ENCODE assay signal across 15 cellular contexts in the genomic region with DNA sequence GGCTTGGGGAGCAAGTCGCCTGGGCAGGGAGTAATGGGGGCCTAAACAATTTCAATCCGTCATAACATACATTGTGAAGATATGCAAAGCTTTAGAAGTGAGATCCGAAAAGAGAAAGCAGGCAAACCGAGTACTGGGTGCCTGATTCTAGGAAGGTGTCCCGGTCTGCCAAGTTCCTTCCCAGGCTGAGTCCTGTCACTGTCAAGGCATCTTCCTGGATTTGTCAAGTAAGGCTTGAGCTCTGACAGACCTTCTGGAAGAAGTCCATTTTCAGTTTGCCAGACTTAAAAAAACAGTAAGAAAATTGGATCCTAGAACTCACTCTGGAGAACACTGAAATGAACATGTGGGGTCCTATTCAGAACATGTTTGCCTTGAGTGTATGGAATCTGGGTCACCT.
DNase-seq lines count a peak whose midpoint lies in the region; ATAC-seq and TF ChIP-seq lines count a peak whose summit lies in the region.
"Had no signal": no experiment of that assay in that cellular context is flagged by ENCODE, and none has a peak within 500 bp of the region (broad histone marks: within the 10 kb centered on the region; RNA-seq: fewer than 3 reads in every experiment).

No MANE protein-coding gene starts in this region.

- peaks cover 1% of the 10 kb centered on the region for H3K9me3 Mint-ChIP-seq in glutamatergic neuron (ENCODE audit: unreplicated experiment)

- H3K27ac Mint-ChIP-seq in glutamatergic neuron (ENCODE audit: unreplicated experiment), result peak overlapping the region; percentile 31

- H3K36me3 Mint-ChIP-seq in glutamatergic neuron (ENCODE audit: unreplicated experiment), result no peaks in the 10 kb centered on the region

- no peak overlapping the region for H3K27ac ChIP-seq in RWPE1
- H3K27ac ChIP-seq: BLaER1 treated with 17β-estradiol and CSF1 and Interleukin-3, amounts not matched to agents 10 nM and 100 nM; KMS-11 had no signal

- TF ChIP-seq CTCF in glutamatergic neuron (IDR thresholded peaks at IDR 0.05; ENCODE audit: partially characterized antibody, unreplicated experiment) (no peak), RWPE1 (conservative IDR thresholded peaks at IDR 0.05; ENCODE audit: low read depth) (no peak)

- no peaks in the 10 kb centered on the region for H3K27me3 Mint-ChIP-seq in glutamatergic neuron (ENCODE audit: unreplicated experiment)

- no peak overlapping the region for H3K4me3 Mint-ChIP-seq in glutamatergic neuron (ENCODE audit: unreplicated experiment)

- H3K4me1 Mint-ChIP-seq in glutamatergic neuron (ENCODE audit: low read depth, unreplicated experiment), result peaks cover 27% of the 10 kb centered on the region

- POLR2A ChIA-PET in RWPE1 (lab: Yijun Ruan, JAX; ENCODE audit: low non-redundant PET), result no interaction called here

- CTCF ChIA-PET in RWPE1 (lab: Yijun Ruan, JAX), result interaction anchor here (0.6 kb wide), 1 partner anchor 389 kb away, joined by 3 read pairs; no protein-coding TSS in a partner anchor

- peak; percentile 14 for DNase-seq in M059J (ENCODE audit: low read depth)
- DNase-seq in glutamatergic neuron, result no peak
- DNase-seq in pons (ENCODE audit: low spot score), result peak; percentile 2
- no peak for DNase-seq in GDM1 (lab: John Stamatoyannopoulos, UW)
- DNase-seq in activated CD8-positive, alpha-beta memory T cell treated with anti-CD3 and anti-CD28 coated beads, Interleukin-2, amount 50 U/mL, for 48 hours, result no peak
- DNase-seq in RWPE1 (ENCODE audit: low spot score), result no peak
- DNase-seq: NCI-H1417 treated with DMSO at 0.1 percent for 48 hours, NCI-H187 treated with DMSO at 0.1 percent for 48 hours, NCI-H345, NCI-H524 treated with DMSO at 0.1 percent for 48 hours, SHP77 treated with DMSO at 0.1 percent for 48 hours had no signal

- peak; percentile 7; the same call in 2 of the 3 replicates for ATAC-seq in SK-N-SH treated with all-trans-retinoic acid at 6 μM for 48 hours
- ATAC-seq: Panc1 had no signal

TF ChIP-seq in SK-N-SH treated with all-trans-retinoic acid at 6 μM for 48 hours, 23 proteins besides CTCF, POLR2A, EP300 and RAD21:
- TF ChIP-seq, protein P1, sequence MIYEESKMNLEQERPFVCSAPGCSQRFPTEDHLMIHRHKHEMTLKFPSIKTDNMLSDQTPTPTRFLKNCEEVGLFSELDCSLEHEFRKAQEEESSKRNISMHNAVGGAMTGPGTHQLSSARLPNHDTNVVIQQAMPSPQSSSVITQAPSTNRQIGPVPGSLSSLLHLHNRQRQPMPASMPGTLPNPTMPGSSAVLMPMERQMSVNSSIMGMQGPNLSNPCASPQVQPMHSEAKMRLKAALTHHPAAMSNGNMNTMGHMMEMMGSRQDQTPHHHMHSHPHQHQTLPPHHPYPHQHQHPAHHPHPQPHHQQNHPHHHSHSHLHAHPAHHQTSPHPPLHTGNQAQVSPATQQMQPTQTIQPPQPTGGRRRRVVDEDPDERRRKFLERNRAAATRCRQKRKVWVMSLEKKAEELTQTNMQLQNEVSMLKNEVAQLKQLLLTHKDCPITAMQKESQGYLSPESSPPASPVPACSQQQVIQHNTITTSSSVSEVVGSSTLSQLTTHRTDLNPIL (CRISPR knock-in tag; IDR thresholded peaks at IDR 0.05; ENCODE audit: low read depth), result no peak
- TF ChIP-seq, protein P2, sequence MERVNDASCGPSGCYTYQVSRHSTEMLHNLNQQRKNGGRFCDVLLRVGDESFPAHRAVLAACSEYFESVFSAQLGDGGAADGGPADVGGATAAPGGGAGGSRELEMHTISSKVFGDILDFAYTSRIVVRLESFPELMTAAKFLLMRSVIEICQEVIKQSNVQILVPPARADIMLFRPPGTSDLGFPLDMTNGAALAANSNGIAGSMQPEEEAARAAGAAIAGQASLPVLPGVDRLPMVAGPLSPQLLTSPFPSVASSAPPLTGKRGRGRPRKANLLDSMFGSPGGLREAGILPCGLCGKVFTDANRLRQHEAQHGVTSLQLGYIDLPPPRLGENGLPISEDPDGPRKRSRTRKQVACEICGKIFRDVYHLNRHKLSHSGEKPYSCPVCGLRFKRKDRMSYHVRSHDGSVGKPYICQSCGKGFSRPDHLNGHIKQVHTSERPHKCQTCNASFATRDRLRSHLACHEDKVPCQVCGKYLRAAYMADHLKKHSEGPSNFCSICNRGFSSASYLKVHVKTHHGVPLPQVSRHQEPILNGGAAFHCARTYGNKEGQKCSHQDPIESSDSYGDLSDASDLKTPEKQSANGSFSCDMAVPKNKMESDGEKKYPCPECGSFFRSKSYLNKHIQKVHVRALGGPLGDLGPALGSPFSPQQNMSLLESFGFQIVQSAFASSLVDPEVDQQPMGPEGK (CRISPR knock-in tag; IDR thresholded peaks at IDR 0.05; ENCODE audit: borderline replicate concordance), result no peak
- TF ChIP-seq ISL1 (CRISPR knock-in tag; IDR thresholded peaks at IDR 0.05), result no peak
- no peak for TF ChIP-seq CSDC2 (CRISPR knock-in tag; IDR thresholded peaks at IDR 0.05)
- no peak for TF ChIP-seq GLIS3 (CRISPR knock-in tag; IDR thresholded peaks at IDR 0.05)
- TF ChIP-seq, protein P3, sequence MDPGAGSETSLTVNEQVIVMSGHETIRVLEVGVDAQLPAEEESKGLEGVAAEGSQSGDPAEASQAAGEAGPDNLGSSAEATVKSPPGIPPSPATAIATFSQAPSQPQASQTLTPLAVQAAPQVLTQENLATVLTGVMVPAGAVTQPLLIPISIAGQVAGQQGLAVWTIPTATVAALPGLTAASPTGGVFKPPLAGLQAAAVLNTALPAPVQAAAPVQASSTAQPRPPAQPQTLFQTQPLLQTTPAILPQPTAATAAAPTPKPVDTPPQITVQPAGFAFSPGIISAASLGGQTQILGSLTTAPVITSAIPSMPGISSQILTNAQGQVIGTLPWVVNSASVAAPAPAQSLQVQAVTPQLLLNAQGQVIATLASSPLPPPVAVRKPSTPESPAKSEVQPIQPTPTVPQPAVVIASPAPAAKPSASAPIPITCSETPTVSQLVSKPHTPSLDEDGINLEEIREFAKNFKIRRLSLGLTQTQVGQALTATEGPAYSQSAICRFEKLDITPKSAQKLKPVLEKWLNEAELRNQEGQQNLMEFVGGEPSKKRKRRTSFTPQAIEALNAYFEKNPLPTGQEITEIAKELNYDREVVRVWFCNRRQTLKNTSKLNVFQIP (CRISPR knock-in tag; IDR thresholded peaks at IDR 0.05; ENCODE audit: borderline replicate concordance, low read depth), result no peak
- no peak for TF ChIP-seq ZFP3 (CRISPR knock-in tag; IDR thresholded peaks at IDR 0.05)
- TF ChIP-seq, protein P4, sequence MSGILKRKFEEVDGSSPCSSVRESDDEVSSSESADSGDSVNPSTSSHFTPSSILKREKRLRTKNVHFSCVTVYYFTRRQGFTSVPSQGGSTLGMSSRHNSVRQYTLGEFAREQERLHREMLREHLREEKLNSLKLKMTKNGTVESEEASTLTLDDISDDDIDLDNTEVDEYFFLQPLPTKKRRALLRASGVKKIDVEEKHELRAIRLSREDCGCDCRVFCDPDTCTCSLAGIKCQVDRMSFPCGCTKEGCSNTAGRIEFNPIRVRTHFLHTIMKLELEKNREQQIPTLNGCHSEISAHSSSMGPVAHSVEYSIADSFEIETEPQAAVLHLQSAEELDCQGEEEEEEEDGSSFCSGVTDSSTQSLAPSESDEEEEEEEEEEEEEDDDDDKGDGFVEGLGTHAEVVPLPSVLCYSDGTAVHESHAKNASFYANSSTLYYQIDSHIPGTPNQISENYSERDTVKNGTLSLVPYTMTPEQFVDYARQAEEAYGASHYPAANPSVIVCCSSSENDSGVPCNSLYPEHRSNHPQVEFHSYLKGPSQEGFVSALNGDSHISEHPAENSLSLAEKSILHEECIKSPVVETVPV (CRISPR knock-in tag; IDR thresholded peaks at IDR 0.05), result no peak
- TF ChIP-seq BACH2 (CRISPR knock-in tag; IDR thresholded peaks at IDR 0.05; ENCODE audit: borderline replicate concordance), result no peak
- no peak for TF ChIP-seq TCF4 (CRISPR knock-in tag; IDR thresholded peaks at IDR 0.05; ENCODE audit: borderline replicate concordance)
- no peak for TF ChIP-seq ZC3H10 (CRISPR knock-in tag; IDR thresholded peaks at IDR 0.05)
- TF ChIP-seq ARNTL (CRISPR knock-in tag; IDR thresholded peaks at IDR 0.05; ENCODE audit: borderline replicate concordance, low read depth), result no peak
- TF ChIP-seq RARB (CRISPR knock-in tag; IDR thresholded peaks at IDR 0.05), result no peak

Comparison
In these comparisons a context has a peak if more than half of its experiments do, and no peak if none do; other contexts are left out.
1. DNase-seq: peak in M059J (single experiment) and pons (single experiment); none in glutamatergic neuron (single experiment), GDM1 (single experiment), activated CD8-positive, alpha-beta memory T cell treated with anti-CD3 and anti-CD28 coated beads, Interleukin-2, amount 50 U/mL, for 48 hours (single experiment) and RWPE1 (single experiment).